8 cellular contexts compared by ENCODE assay signal in the genomic region with DNA sequence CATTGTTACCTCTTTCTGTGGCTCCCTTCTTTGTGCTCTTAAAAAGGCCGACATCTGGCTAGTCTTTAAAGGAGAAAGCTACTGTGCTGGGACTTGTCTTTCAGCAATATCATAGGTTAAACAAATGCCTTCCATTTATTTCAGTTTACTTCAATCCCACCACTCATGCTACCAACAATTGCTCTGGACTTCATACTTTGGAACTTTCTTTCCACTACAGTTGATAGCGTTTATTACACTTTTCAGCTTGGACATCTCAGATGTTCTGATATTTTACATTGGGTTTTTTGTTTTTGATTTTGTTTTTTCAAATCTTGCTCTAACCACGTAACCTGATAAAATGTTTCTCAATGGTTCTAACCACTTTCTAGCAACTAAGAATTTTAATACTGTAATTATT. TPM values are rescaled to one million over a fixed set of nuclear protein-coding genes. Genes with fewer than 3 reads are reported as not detected.
DNase-seq lines count a peak whose midpoint lies in the region; ATAC-seq and TF ChIP-seq lines count a peak whose summit lies in the region.

No MANE protein-coding gene starts in this region.

- DNase-seq in Panc1 (ENCODE audit: low read depth, low spot score) (no peak), esophagus muscularis mucosa (ENCODE audit: extremely low spot score) (no peak), NCI-H526 treated with DMSO at 0.1 percent for 48 hours (lab: John Stamatoyannopoulos, UW) (no peak), NCI-H146 (lab: John Stamatoyannopoulos, UW) (no peak)

- POLR2A ChIA-PET in Panc1 (lab: Charles Lee) = interaction anchor here (0.6 kb wide), 1 partner anchor 28 kb away, joined by 3 read pairs; no protein-coding TSS in a partner anchor

- H3K36me3 ChIP-seq in Panc1 (ENCODE audit: control insufficient read depth, insufficient read depth, low read length) = no peaks in the 10 kb centered on the region
- no peaks in the 10 kb centered on the region for H3K36me3 ChIP-seq in esophagus muscularis mucosa
- H3K36me3 ChIP-seq in rectal smooth muscle tissue (ENCODE audit: control insufficient read depth, insufficient read depth, low read length) = no peaks in the 10 kb centered on the region

- CTCF ChIA-PET in Panc1 (lab: Charles Lee) = no interaction called here

- intact Hi-C loops in Panc1 (cut with micrococcal nuclease; ENCODE audit: unreplicated experiment) (loop anchor here (10.0 kb wide), 1 partner anchor 65 kb away; no protein-coding TSS in a partner anchor), esophagus muscularis mucosa (cut with DNase I) (no loop called here)

- TF ChIP-seq POLR2A in esophagus muscularis mucosa (IDR thresholded peaks at IDR 0.05; ENCODE audit: low read depth) = no peak

- H3K9me3 ChIP-seq in Panc1 (ENCODE audit: control insufficient read depth, insufficient read depth, low read depth, low read length) (no peaks in the 10 kb centered on the region), esophagus muscularis mucosa (no peaks in the 10 kb centered on the region)

- ATAC-seq in Panc1 = no peak
- no peak for ATAC-seq in GM21619 (IDR thresholded peaks at IDR 0.05; ENCODE audit: unreplicated experiment)
- no peak for ATAC-seq in GM18907 (IDR thresholded peaks at IDR 0.05; ENCODE audit: unreplicated experiment)

- TF ChIP-seq CTCF in Panc1 (IDR thresholded peaks at IDR 0.05) (no peak), esophagus muscularis mucosa (IDR thresholded peaks at IDR 0.05) (no peak)

- H3K27me3 ChIP-seq in Panc1 (ENCODE audit: control insufficient read depth, insufficient read depth, low read length) (0 out of 2 replicates have a peak, but pooled peaks cover 2% of the 10 kb centered on the region), esophagus muscularis mucosa (no peaks in the 10 kb centered on the region), rectal smooth muscle tissue (ENCODE audit: control insufficient read depth, insufficient read depth, low read length) (no peaks in the 10 kb centered on the region)

- TF ChIP-seq EP300 in esophagus muscularis mucosa (IDR thresholded peaks at IDR 0.05) = no peak

- in situ Hi-C loops in Panc1 (cut with HindIII; ENCODE audit: low pct_unique_long_range_greater_than_20kb, low sequenced_read_pairs) = no loop called here

- H3K4me3 ChIP-seq in GM08714 (ENCODE audit: low read length) = peak overlapping the region; percentile 69
- H3K4me3 ChIP-seq in Panc1 (ENCODE audit: low read depth in 2 of 2, low read length in 2 of 2) = peak overlapping the region; percentile 91 to 99
- H3K4me3 ChIP-seq in esophagus muscularis mucosa = peak overlapping the region; percentile 66 to 96 (median 83)
- H3K4me3 ChIP-seq in rectal smooth muscle tissue (ENCODE audit: low read length) = peak overlapping the region; percentile 92

- BruUV-seq in Panc1 (replicated peaks; lab: Mats Ljungman, UMichigan) = no TSS peak

- H3K9ac ChIP-seq in rectal smooth muscle tissue (ENCODE audit: low read length) = peak overlapping the region; percentile 38

- H3K4me1 ChIP-seq in Panc1 (ENCODE audit: control insufficient read depth, insufficient read depth, low read length) (peaks cover 16% of the 10 kb centered on the region), esophagus muscularis mucosa (peaks cover 16 to 37% (median 36%) of the 10 kb centered on the region in 4 donors), rectal smooth muscle tissue (ENCODE audit: control insufficient read depth, insufficient read depth, low read length) (peaks cover 15% of the 10 kb centered on the region)

- WGBS in esophagus muscularis mucosa = 56% methylated on average over 3 of the region's 3 CpGs

- H3K27ac ChIP-seq in Panc1 (ENCODE audit: low read length) = peak overlapping the region; percentile 88
- H3K27ac ChIP-seq in esophagus muscularis mucosa (replicated peaks in 1 of 4) = peak overlapping the region; percentile 91 to 98 (median 94)
- H3K27ac ChIP-seq in rectal smooth muscle tissue (ENCODE audit: low read depth, low read length) = peak overlapping the region; percentile 92

RNA-seq across cellular contexts. Expression of a gene that starts 1.2 kb away (rescaled TPM):
- total RNA-seq in Panc1 (2021; ENCODE audit: unreplicated experiment) (8.6 TPM), esophagus muscularis mucosa (10 to 100 TPM; 20.7 to 35.7 (median 26.2) TPM)
- polyA plus RNA-seq in Panc1 (2012; ENCODE audit: insufficient read length) = 4.2 TPM
